Comparison of ENCODE assay signal across 15 cellular contexts in the genomic region with DNA sequence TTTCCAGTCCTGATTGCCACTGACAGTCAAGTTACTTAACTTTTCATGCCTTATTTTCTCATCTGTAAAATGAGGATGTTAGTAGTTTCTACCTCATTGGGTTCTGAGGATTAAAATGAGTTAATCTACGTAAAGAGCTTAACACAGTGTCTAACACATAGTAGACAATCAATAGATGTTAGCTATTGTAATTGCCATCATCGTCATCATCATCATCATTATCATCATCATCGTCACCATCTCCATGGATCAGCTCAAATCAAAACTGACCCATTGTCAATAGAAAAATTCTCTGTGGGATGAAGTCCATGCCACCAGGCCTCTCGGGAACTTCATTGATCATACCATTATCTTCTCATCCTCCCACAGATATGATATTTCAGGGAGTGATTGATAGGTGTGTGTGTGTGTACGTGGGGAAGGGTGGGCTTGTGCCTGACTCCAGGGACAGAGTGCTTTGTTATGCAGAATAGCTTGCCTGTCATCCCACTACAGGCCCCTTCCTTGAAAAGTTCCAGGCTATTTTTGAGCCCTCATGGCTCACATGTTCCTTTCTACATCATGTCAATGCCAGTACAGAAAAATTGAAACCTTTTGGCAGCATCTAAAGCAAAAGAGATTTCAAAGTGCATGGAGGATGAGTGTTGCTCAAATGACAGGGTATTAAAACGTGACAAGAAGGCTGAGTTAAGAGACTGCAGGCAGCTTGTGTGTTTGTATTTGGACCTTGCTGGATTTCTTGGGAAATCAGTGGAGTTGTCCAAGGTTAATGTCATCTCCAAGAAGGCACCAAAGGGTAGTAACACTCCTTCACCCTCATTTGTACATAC.
DNase-seq lines count a peak whose midpoint lies in the region; ATAC-seq, FAIRE-seq and TF ChIP-seq lines count a peak whose summit lies in the region.
"Had no signal": no experiment of that assay in that cellular context is flagged by ENCODE, and none has a peak within 500 bp of the region (broad histone marks: within the 10 kb centered on the region; RNA-seq: fewer than 3 reads in every experiment).

No MANE protein-coding gene starts in this region.

- H3K9me3 Mint-ChIP-seq in stimulated activated memory B cell treated with anti-CD40 and anti-IgM and Interleukin-4, amounts not matched to agents 10 μg/mL and 1 μg/mL and 100 μg/mL, for 72 hours, result no peaks in the 10 kb centered on the region
- H3K9me3 Mint-ChIP-seq: CD4-positive, alpha-beta T cell had no signal

- no peak for TF ChIP-seq POLR2A in GM12891 (IDR thresholded peaks at IDR 0.05; ENCODE audit: low read depth, low read length)

- H3K27ac Mint-ChIP-seq in stimulated activated memory B cell treated with anti-CD40 and anti-IgM and Interleukin-4, amounts not matched to agents 10 μg/mL and 1 μg/mL and 100 μg/mL, for 72 hours, result peak overlapping the region; percentile 84
- H3K27ac Mint-ChIP-seq: CD4-positive, alpha-beta T cell; HFFc6 had no signal

- H3K27me3 Mint-ChIP-seq in stimulated activated memory B cell treated with anti-CD40 and anti-IgM and Interleukin-4, amounts not matched to agents 10 μg/mL and 1 μg/mL and 100 μg/mL, for 72 hours, result no peaks in the 10 kb centered on the region
- H3K27me3 Mint-ChIP-seq: CD4-positive, alpha-beta T cell had no signal

- peak; percentile 35 for FAIRE-seq in GM12891 (lab: Jason Lieb, UNC)
- FAIRE-seq: H1, HTR-8/SVneo had no signal

- no peak for ATAC-seq in stimulated activated memory B cell treated with anti-CD40 and anti-IgM and Interleukin-4, amounts not matched to agents 10 μg/mL and 1 μg/mL and 100 μg/mL, for 72 hours
- ATAC-seq in HG03442 (IDR thresholded peaks at IDR 0.05; ENCODE audit: unreplicated experiment), result no peak

- H3K4me3 Mint-ChIP-seq in stimulated activated memory B cell treated with anti-CD40 and anti-IgM and Interleukin-4, amounts not matched to agents 10 μg/mL and 1 μg/mL and 100 μg/mL, for 72 hours, result no peak overlapping the region
- H3K4me3 Mint-ChIP-seq: CD4-positive, alpha-beta T cell; HFFc6 had no signal

- H3K4me1 Mint-ChIP-seq in stimulated activated memory B cell treated with anti-CD40 and anti-IgM and Interleukin-4, amounts not matched to agents 10 μg/mL and 1 μg/mL and 100 μg/mL, for 72 hours, result peaks cover 89% of the 10 kb centered on the region

- H3K36me3 Mint-ChIP-seq in stimulated activated memory B cell treated with anti-CD40 and anti-IgM and Interleukin-4, amounts not matched to agents 10 μg/mL and 1 μg/mL and 100 μg/mL, for 72 hours, result peaks cover 59% of the 10 kb centered on the region

- DNase-seq in GM12891 (ENCODE audit: insufficient read length, low spot score) (no peak), MV-4-11 (lab: John Stamatoyannopoulos, UW) (peak; percentile 7), islet precursor cell (peak; percentile 7)
- DNase-seq in activated CD4-positive, alpha-beta T cell treated with anti-CD3 and anti-CD28 coated beads, Interleukin-2, amount 50 U/mL, for 4 hours, result no peak
- DNase-seq in stimulated activated CD4-positive, alpha-beta T cell treated with anti-CD3 and anti-CD28 coated beads, Interleukin-4, amount 100 ng/mL, for 4 hours, result no peak
- DNase-seq: ACHN; C1 segment of cervical spinal cord; Calu3; CD4-positive, alpha-beta T cell; DMS 273 treated with DMSO at 0.1 percent for 48 hours; HFFc6 had no signal

TF ChIP-seq in GM12891, 5 proteins besides CTCF, POLR2A, EP300 and RAD21:
- no peak for TF ChIP-seq PAX5 (IDR thresholded peaks at IDR 0.05; ENCODE audit: insufficient read depth, low read length, severe bottlenecking)
- no peak for TF ChIP-seq SPI1 (IDR thresholded peaks at IDR 0.05; ENCODE audit: low read depth, low read length)
TF ChIP-seq in GM12891: peak in this region for 0.

Comparison
In these comparisons a context has a peak if more than half of its experiments do, and no peak if none do; other contexts are left out.
1. DNase-seq: peak in MV-4-11 (single experiment) and islet precursor cell (single experiment); none in GM12891 (single experiment), activated CD4-positive, alpha-beta T cell treated with anti-CD3 and anti-CD28 coated beads, Interleukin-2, amount 50 U/mL, for 4 hours (0 of 2) and stimulated activated CD4-positive, alpha-beta T cell treated with anti-CD3 and anti-CD28 coated beads, Interleukin-4, amount 100 ng/mL, for 4 hours (0 of 2).